Comparison of ENCODE assay signal across 16 cellular contexts in genomic region chr19:18905520-18906236, GRCh38. TPM values are rescaled to one million over a fixed set of nuclear protein-coding genes. Genes with fewer than 3 reads are reported as not detected.
DNase-seq lines count a peak whose midpoint lies in the region; ATAC-seq, FAIRE-seq and TF ChIP-seq lines count a peak whose summit lies in the region.
"Had no signal": no experiment of that assay in that cellular context is flagged by ENCODE, and none has a peak within 500 bp of the region (broad histone marks: within the 10 kb centered on the region; RNA-seq: fewer than 3 reads in every experiment).

No MANE protein-coding gene starts in this region.

- H3K27ac Mint-ChIP-seq in endothelial cell (ENCODE audit: unreplicated experiment), result no peak overlapping the region

- H3K9me3 ChIP-seq in DND-41 (ENCODE audit: insufficient read depth, low read length, severe bottlenecking), result no peaks in the 10 kb centered on the region

- no peak for FAIRE-seq in H54 (lab: Jason Lieb, UNC)
- FAIRE-seq: D721Med had no signal

- ATAC-seq in DND-41 (ENCODE audit: insufficient read depth, low read depth) (peak; percentile 20; the same call in 1 of the 3 replicates), HG03108 (IDR thresholded peaks at IDR 0.05; ENCODE audit: unreplicated experiment) (no peak)

- H3K4me1 Mint-ChIP-seq in endothelial cell (ENCODE audit: unreplicated experiment), result no peaks in the 10 kb centered on the region

- intact Hi-C loops in posterior vena cava (cut with DNase I), result no loop called here

- peak overlapping the region; percentile 56 for H3K4me3 Mint-ChIP-seq in endothelial cell (ENCODE audit: unreplicated experiment)
- H3K4me3 Mint-ChIP-seq: CD4-positive, alpha-beta memory T cell had no signal

- DNase-seq in DND-41 (peak; percentile 17), RWPE1 (ENCODE audit: low spot score) (no peak), endothelial cell (ENCODE audit: low spot score) (no peak), posterior vena cava (ENCODE audit: low spot score) (peak; percentile 76), H54 (ENCODE audit: insufficient read length, low spot score) (no peak)
- no peak for DNase-seq in stimulated activated CD8-positive, alpha-beta memory T cell treated with anti-CD3 and anti-CD28 coated beads, Interleukin-4, amount 100 ng/mL, for 48 hours
- DNase-seq: Karpas-422, MM.1S, NCI-H1930, NCI-H2171, NCI-H446 treated with DMSO at 0.1 percent for 48 hours, NCI-H748 treated with DMSO at 0.1 percent for 48 hours, PC-9 had no signal

- H3K27ac ChIP-seq in DND-41 (ENCODE audit: low read length) (no peak overlapping the region), RWPE1 (peak overlapping the region; percentile 23)
- H3K27ac ChIP-seq: PC-9 had no signal

- peaks cover 81% of the 10 kb centered on the region for H3K36me3 ChIP-seq in DND-41 (ENCODE audit: insufficient read depth, low read length)

- CTCF ChIA-PET in RWPE1 (lab: Yijun Ruan, JAX), result no interaction called here

- TF ChIP-seq POLR2A in H54 (IDR thresholded peaks at IDR 0.05; ENCODE audit: low read depth, low read length), result no peak

- no peak overlapping the region for H3K4me3 ChIP-seq in DND-41 (ENCODE audit: low read depth in 1 of 2, low read length in 2 of 2)
- H3K4me3 ChIP-seq: PC-9 had no signal

- no peak for TF ChIP-seq CTCF in DND-41 (IDR thresholded peaks at IDR 0.05; ENCODE audit: borderline replicate concordance, extremely low read depth, low read length, poor library complexity, severe bottlenecking)
- TF ChIP-seq CTCF in RWPE1 (conservative IDR thresholded peaks at IDR 0.05; ENCODE audit: low read depth), result no peak
- TF ChIP-seq CTCF in endothelial cell (IDR thresholded peaks at IDR 0.05; ENCODE audit: unreplicated experiment), result no peak

- no peak overlapping the region for H2AFZ ChIP-seq in DND-41 (ENCODE audit: low read depth, low read length)
- H2AFZ ChIP-seq: PC-9 had no signal

- no peaks in the 10 kb centered on the region for H3K9me3 Mint-ChIP-seq in endothelial cell (ENCODE audit: unreplicated experiment)
- H3K9me3 Mint-ChIP-seq: CD4-positive, alpha-beta memory T cell had no signal

- POLR2A ChIA-PET in RWPE1 (lab: Yijun Ruan, JAX; ENCODE audit: low non-redundant PET), result no interaction called here

- H3K27me3 Mint-ChIP-seq in endothelial cell (ENCODE audit: unreplicated experiment), result peaks cover 4% of the 10 kb centered on the region
- H3K27me3 Mint-ChIP-seq: CD4-positive, alpha-beta memory T cell had no signal

- H3K9ac ChIP-seq in DND-41 (ENCODE audit: low read depth, low read length), result no peak overlapping the region

- no peaks in the 10 kb centered on the region for H3K79me2 ChIP-seq in DND-41 (ENCODE audit: insufficient read depth, low read length)

- H3K4me2 ChIP-seq in DND-41 (ENCODE audit: insufficient read depth, low read length), result no peak overlapping the region
- H3K4me2 ChIP-seq: PC-9 had no signal

- no peaks in the 10 kb centered on the region for H3K4me1 ChIP-seq in DND-41 (ENCODE audit: insufficient read depth, low read length)

- peaks cover 29% of the 10 kb centered on the region for H4K20me1 ChIP-seq in DND-41 (ENCODE audit: insufficient read depth, low read length)

- peaks cover 24% of the 10 kb centered on the region for H3K36me3 Mint-ChIP-seq in endothelial cell (ENCODE audit: low read depth, unreplicated experiment)

- H3K27me3 ChIP-seq in DND-41 (ENCODE audit: insufficient read depth, low read length, poor library complexity), result no peaks in the 10 kb centered on the region

RNA-seq across cellular contexts. Expression of gene CERS1, which starts 9.7 kb away (rescaled TPM):
- 15.7 TPM for total RNA-seq in endothelial cell (ENCODE audit: unreplicated experiment)
- total RNA-seq in posterior vena cava, result 1 to 10 TPM in 1 of 2 donors, under 1 TPM in 1; 0.38 to 1.5 TPM
- total RNA-seq: CD4-positive, alpha-beta memory T cell had no signal

RNA-seq across cellular contexts. Expression of gene COPE, which starts 13.5 kb away (rescaled TPM):
- 213 TPM for total RNA-seq in endothelial cell (ENCODE audit: unreplicated experiment)
- total RNA-seq in posterior vena cava, result 100 to 1,000 TPM; 139 to 141 TPM

RNA-seq across cellular contexts. Expression of gene DDX49, which starts 13.8 kb away (rescaled TPM):
- total RNA-seq in endothelial cell (ENCODE audit: unreplicated experiment) (33.7 TPM), posterior vena cava (10 to 100 TPM; 28.8 to 28.9 TPM)

RNA-seq across cellular contexts. Expression of gene HOMER3, which starts 35.3 kb away (rescaled TPM):
- total RNA-seq in endothelial cell (ENCODE audit: unreplicated experiment) (222 TPM), posterior vena cava (10 to 100 TPM; 28.8 to 37.0 TPM)

Comparison
In these comparisons a context has a peak if more than half of its experiments do, and no peak if none do; other contexts are left out.
1. DNase-seq: peak in DND-41 (single experiment) and posterior vena cava (single experiment); none in RWPE1 (single experiment), endothelial cell (single experiment), H54 (single experiment) and stimulated activated CD8-positive, alpha-beta memory T cell treated with anti-CD3 and anti-CD28 coated beads, Interleukin-4, amount 100 ng/mL, for 48 hours (single experiment).